9 cellular contexts compared by ENCODE assay signal in genomic region chr12:6367065-6367968, GRCh38. TPM values are rescaled to one million over a fixed set of nuclear protein-coding genes. Genes with fewer than 3 reads are reported as not detected.
A peak's percentile ranks its signal among the peaks of the same experiment; 100 is the strongest.
DNase-seq lines count a peak whose midpoint lies in the region; ATAC-seq, FAIRE-seq and TF ChIP-seq lines count a peak whose summit lies in the region.
"Had no signal": no experiment of that assay in that cellular context is flagged by ENCODE, and none has a peak within 500 bp of the region (broad histone marks: within the 10 kb centered on the region; RNA-seq: fewer than 3 reads in every experiment).

No MANE protein-coding gene starts in this region.

- no peaks in the 10 kb centered on the region for H3K36me3 ChIP-seq in pancreas

- peak; percentile 36 to 38 for DNase-seq in stimulated activated CD4-positive, alpha-beta T cell treated with anti-CD3 and anti-CD28 coated beads, Interleukin-2, amount 100 ng/mL, for 24 hours
- DNase-seq in stimulated activated CD4-positive, alpha-beta T cell treated with anti-CD3 and anti-CD28 coated beads, Interleukin-4, amount 100 ng/mL, for 1 hour: no peak
- peak; percentile 67 for DNase-seq in fibroblast of pulmonary artery (ENCODE audit: low read depth)
- DNase-seq in superior temporal gyrus (ENCODE audit: extremely low spot score): peak; percentile 25
- DNase-seq in dedifferentiated amniotic fluid mesenchymal stem cell (ENCODE audit: extremely low spot score): no peak
- DNase-seq in pancreas: no peak

- WGBS in pancreas, 2 donors: 56 to 60% methylated on average over 11 of the region's 11 CpGs

- TF ChIP-seq CTCF in fibroblast of pulmonary artery (IDR thresholded peaks at IDR 0.05; ENCODE audit: low read length, missing control alignments) (peak; percentile 40), pancreas (IDR thresholded peaks at IDR 0.05) (no peak)

- ATAC-seq in HG03571 (IDR thresholded peaks at IDR 0.05; ENCODE audit: unreplicated experiment): peak; percentile 62
- ATAC-seq in pancreas: no peak

- intact Hi-C loops in pancreas (cut with DNase I): no loop called here

- H3K27ac ChIP-seq in pancreas: peak overlapping the region in 1 of 4 donors; percentile 26

- H3K27me3 ChIP-seq in pancreas: no peaks in the 10 kb centered on the region

- no peaks in the 10 kb centered on the region for H3K9me3 ChIP-seq in pancreas

- H3K4me1 ChIP-seq in pancreas: peaks cover 0 to 8% (median 0%) of the 10 kb centered on the region in 3 donors

- H3K4me3 ChIP-seq in fibroblast of pulmonary artery (replicated peaks; ENCODE audit: low read depth, low read length): no peak overlapping the region
- H3K4me3 ChIP-seq in pancreas: no peak overlapping the region

- peak; percentile 9 for FAIRE-seq in TTC549 (lab: Jason Lieb, UNC)
- FAIRE-seq in pancreas (lab: Jason Lieb, UNC): no peak
- FAIRE-seq: H1 had no signal

RNA-seq across cellular contexts. Expression of gene SCNN1A, which starts 8.0 kb away (rescaled TPM):
- 10 to 100 TPM; 21.0 to 56.3 (median 37.8) TPM for total RNA-seq in pancreas
- 10 to 100 TPM; 42.7 to 87.8 TPM for polyA plus RNA-seq in pancreas

RNA-seq across cellular contexts. Expression of gene LTBR, which starts 16.6 kb away (rescaled TPM):
- 10 to 100 TPM; 50.0 to 75.2 (median 61.3) TPM for total RNA-seq in pancreas
- polyA plus RNA-seq in pancreas: 10 to 100 TPM; 74.2 to 82.1 TPM

RNA-seq across cellular contexts. Expression of gene TNFRSF1A, which starts 25.4 kb away (rescaled TPM):
- 10 to 100 TPM; 23.5 to 68.1 (median 36.6) TPM for total RNA-seq in pancreas
- 10 to 100 TPM; 34.2 to 43.6 TPM for polyA plus RNA-seq in pancreas

RNA-seq across cellular contexts. Expression of gene PLEKHG6, which starts 56.8 kb away (rescaled TPM):
- total RNA-seq in pancreas: 10 to 100 TPM in 1 of 6 donors, 1 to 10 TPM in 5; 5.2 to 13.1 (median 7.2) TPM
- polyA plus RNA-seq in pancreas: 10 to 100 TPM; 15.7 to 23.5 TPM

Comparison
In these comparisons a context has a peak if more than half of its experiments do, and no peak if none do; other contexts are left out.
1. DNase-seq: peak in stimulated activated CD4-positive, alpha-beta T cell treated with anti-CD3 and anti-CD28 coated beads, Interleukin-2, amount 100 ng/mL, for 24 hours (2 of 2), fibroblast of pulmonary artery (single experiment) and superior temporal gyrus (single experiment); none in stimulated activated CD4-positive, alpha-beta T cell treated with anti-CD3 and anti-CD28 coated beads, Interleukin-4, amount 100 ng/mL, for 1 hour (single experiment), dedifferentiated amniotic fluid mesenchymal stem cell (single experiment) and pancreas (0 of 6).